1 cellular context compared by ENCODE assay signal in genomic region chr19:3440082-3440481, GRCh38.
TF ChIP-seq lines count a peak whose summit lies in the region.

No MANE protein-coding gene starts in this region.

TF ChIP-seq in WTC11, 78 proteins besides CTCF, POLR2A, EP300 and RAD21 (continued from another document):
- TF ChIP-seq, protein P1, sequence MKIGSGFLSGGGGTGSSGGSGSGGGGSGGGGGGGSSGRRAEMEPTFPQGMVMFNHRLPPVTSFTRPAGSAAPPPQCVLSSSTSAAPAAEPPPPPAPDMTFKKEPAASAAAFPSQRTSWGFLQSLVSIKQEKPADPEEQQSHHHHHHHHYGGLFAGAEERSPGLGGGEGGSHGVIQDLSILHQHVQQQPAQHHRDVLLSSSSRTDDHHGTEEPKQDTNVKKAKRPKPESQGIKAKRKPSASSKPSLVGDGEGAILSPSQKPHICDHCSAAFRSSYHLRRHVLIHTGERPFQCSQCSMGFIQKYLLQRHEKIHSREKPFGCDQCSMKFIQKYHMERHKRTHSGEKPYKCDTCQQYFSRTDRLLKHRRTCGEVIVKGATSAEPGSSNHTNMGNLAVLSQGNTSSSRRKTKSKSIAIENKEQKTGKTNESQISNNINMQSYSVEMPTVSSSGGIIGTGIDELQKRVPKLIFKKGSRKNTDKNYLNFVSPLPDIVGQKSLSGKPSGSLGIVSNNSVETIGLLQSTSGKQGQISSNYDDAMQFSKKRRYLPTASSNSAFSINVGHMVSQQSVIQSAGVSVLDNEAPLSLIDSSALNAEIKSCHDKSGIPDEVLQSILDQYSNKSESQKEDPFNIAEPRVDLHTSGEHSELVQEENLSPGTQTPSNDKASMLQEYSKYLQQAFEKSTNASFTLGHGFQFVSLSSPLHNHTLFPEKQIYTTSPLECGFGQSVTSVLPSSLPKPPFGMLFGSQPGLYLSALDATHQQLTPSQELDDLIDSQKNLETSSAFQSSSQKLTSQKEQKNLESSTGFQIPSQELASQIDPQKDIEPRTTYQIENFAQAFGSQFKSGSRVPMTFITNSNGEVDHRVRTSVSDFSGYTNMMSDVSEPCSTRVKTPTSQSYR (CRISPR knock-in tag; IDR thresholded peaks at IDR 0.05), result no peak
- no peak for TF ChIP-seq ATF1 (CRISPR knock-in tag; IDR thresholded peaks at IDR 0.05)
- no peak for TF ChIP-seq NR1H2 (CRISPR knock-in tag; IDR thresholded peaks at IDR 0.05)
- TF ChIP-seq TEAD1 (CRISPR knock-in tag; IDR thresholded peaks at IDR 0.05), result no peak
- TF ChIP-seq ZNF138 (CRISPR knock-in tag; conservative IDR thresholded peaks at IDR 0.05), result no peak
- no peak for TF ChIP-seq MAX (CRISPR knock-in tag; IDR thresholded peaks at IDR 0.05)
- no peak for TF ChIP-seq ZBTB43 (CRISPR knock-in tag; IDR thresholded peaks at IDR 0.05)
- TF ChIP-seq GRHL2 (CRISPR knock-in tag; IDR thresholded peaks at IDR 0.05; ENCODE audit: insufficient replicate concordance, severe bottlenecking), result no peak
- no peak for TF ChIP-seq CREB1 (CRISPR knock-in tag; IDR thresholded peaks at IDR 0.05)
- no peak for TF ChIP-seq ATF2 (CRISPR knock-in tag; IDR thresholded peaks at IDR 0.05; ENCODE audit: borderline replicate concordance, low read depth)
